ENCODE assay signal across 34 cellular contexts in genomic region chr10:20625868-20626267, GRCh38.
"Had no signal": no experiment of that assay in that cellular context is flagged by ENCODE, and none has a peak within 500 bp of the region (broad histone marks: within the 10 kb centered on the region; RNA-seq: fewer than 3 reads in every experiment).

No MANE protein-coding gene starts in this region.

- H3K36me3 ChIP-seq: MG63 had no signal

- H3K4me3 ChIP-seq: MG63 had no signal

- H3K27me3 ChIP-seq: MG63 had no signal

- DNase-seq: Karpas-422, Kasumi-1, KG1, MG63, MM.1S, MV-4-11, NCI-H1048, NCI-H1092, NCI-H1092 treated with DMSO at 0.1 percent for 48 hours, NCI-H1105, NCI-H1105 treated with DMSO at 0.1 percent for 48 hours, NCI-H1417, NCI-H1417 treated with DMSO at 0.1 percent for 48 hours, NCI-H1436, NCI-H1436 treated with DMSO at 0.1 percent for 48 hours, NCI-H146, NCI-H1694, NCI-H1694 treated with DMSO at 0.1 percent for 48 hours, NCI-H187, NCI-H187 treated with DMSO at 0.1 percent for 48 hours, NCI-H1930, NCI-H2029, NCI-H2029 treated with DMSO at 0.1 percent for 48 hours, NCI-H2081, NCI-H2081 treated with DMSO at 0.1 percent for 48 hours, NCI-H2107, NCI-H2171, NCI-H2171 treated with DMSO at 0.1 percent for 48 hours, NCI-H2227 treated with DMSO at 0.1 percent for 48 hours, NCI-H226, NCI-H345, NCI-H446, NCI-H446 treated with DMSO at 0.1 percent for 48 hours had no signal

- H3K9me3 ChIP-seq: MG63 had no signal

- H3K27ac ChIP-seq: KMS-11 had no signal
